8 cellular contexts compared by ENCODE assay signal in genomic region chr22:45007247-45007945, GRCh38. TPM values are rescaled to one million over a fixed set of nuclear protein-coding genes. Genes with fewer than 3 reads are reported as not detected.
DNase-seq lines count a peak whose midpoint lies in the region; ATAC-seq and TF ChIP-seq lines count a peak whose summit lies in the region.

No MANE protein-coding gene starts in this region.

- no peaks in the 10 kb centered on the region for H3K9me3 Mint-ChIP-seq in activated CD8-positive, alpha-beta T cell treated with anti-CD3 and anti-CD28 coated beads for 36 hours
- H3K9me3 Mint-ChIP-seq in activated CD8-positive, alpha-beta T cell treated with anti-CD3 and anti-CD28 coated beads, Interleukin-2, amount 10 ng/mL, durations not matched to agents 7 days and 5 days (ENCODE audit: insufficient read depth) = no peaks in the 10 kb centered on the region

- POLR2A ChIA-PET in activated CD8-positive, alpha-beta T cell treated with anti-CD3 and anti-CD28 coated beads for 36 hours (lab: Charles Lee) = no interaction called here
- POLR2A ChIA-PET in activated CD8-positive, alpha-beta T cell treated with anti-CD3 and anti-CD28 coated beads, Interleukin-2, amount 10 ng/mL, durations not matched to agents 7 days and 5 days (lab: Charles Lee) = no interaction called here

- H3K4me3 Mint-ChIP-seq in activated CD8-positive, alpha-beta T cell treated with anti-CD3 and anti-CD28 coated beads for 36 hours = no peak overlapping the region
- H3K4me3 Mint-ChIP-seq in activated CD8-positive, alpha-beta T cell treated with anti-CD3 and anti-CD28 coated beads, Interleukin-2, amount 10 ng/mL, durations not matched to agents 7 days and 5 days = no peak overlapping the region

- H3K27ac Mint-ChIP-seq in activated CD8-positive, alpha-beta T cell treated with anti-CD3 and anti-CD28 coated beads for 36 hours = no peak overlapping the region
- H3K27ac Mint-ChIP-seq in activated CD8-positive, alpha-beta T cell treated with anti-CD3 and anti-CD28 coated beads, Interleukin-2, amount 10 ng/mL, durations not matched to agents 7 days and 5 days = no peak overlapping the region

- peaks cover 61 to 99% of the 10 kb centered on the region in 2 donors for H3K27me3 ChIP-seq in left lung

- under 1% methylated on average over 87 of the region's 91 CpGs for WGBS in urinary bladder

- in situ Hi-C loops in T47D (cut with HindIII; ENCODE audit: low pct_unique_long_range_greater_than_20kb, low sequenced_read_pairs) = no loop called here

- H3K9me3 ChIP-seq in left lung = no peaks in the 10 kb centered on the region

- intact Hi-C loops in activated CD8-positive, alpha-beta T cell treated with anti-CD3 and anti-CD28 coated beads for 36 hours (cut with micrococcal nuclease) = no loop called here
- intact Hi-C loops in left lung (cut with DNase I) = no loop called here

- H3K4me1 ChIP-seq in left lung (peaks cover 6 to 34% of the 10 kb centered on the region in 2 donors), urinary bladder (ENCODE audit: insufficient read depth) (peaks cover 5% of the 10 kb centered on the region)

- no peak for TF ChIP-seq CTCF in activated CD8-positive, alpha-beta T cell treated with anti-CD3 and anti-CD28 coated beads for 36 hours (IDR thresholded peaks at IDR 0.05)
- no peak for TF ChIP-seq CTCF in left lung (IDR thresholded peaks at IDR 0.05)

- peak; percentile 24 for DNase-seq in activated CD8-positive, alpha-beta T cell treated with anti-CD3 and anti-CD28 coated beads for 36 hours
- no peak for DNase-seq in activated CD8-positive, alpha-beta T cell treated with anti-CD3 and anti-CD28 coated beads, Interleukin-2, amount 10 ng/mL, durations not matched to agents 7 days and 5 days
- DNase-seq in T47D (ENCODE audit: low read depth in 1 of 2, low spot score in 1 of 2) = peak; percentile 47 to 71
- peak in 1 of 2 donors; percentile 70 for DNase-seq in left lung

- H3K36me3 ChIP-seq in left lung = no peaks in the 10 kb centered on the region
- no peaks in the 10 kb centered on the region for H3K36me3 ChIP-seq in urinary bladder (ENCODE audit: insufficient read depth)

- no peaks in the 10 kb centered on the region for H3K36me3 Mint-ChIP-seq in activated CD8-positive, alpha-beta T cell treated with anti-CD3 and anti-CD28 coated beads for 36 hours (ENCODE audit: low read depth)
- H3K36me3 Mint-ChIP-seq in activated CD8-positive, alpha-beta T cell treated with anti-CD3 and anti-CD28 coated beads, Interleukin-2, amount 10 ng/mL, durations not matched to agents 7 days and 5 days (ENCODE audit: low read depth) = no peaks in the 10 kb centered on the region

- peaks cover 11% of the 10 kb centered on the region for H3K4me1 Mint-ChIP-seq in activated CD8-positive, alpha-beta T cell treated with anti-CD3 and anti-CD28 coated beads for 36 hours (ENCODE audit: low read depth)
- H3K4me1 Mint-ChIP-seq in activated CD8-positive, alpha-beta T cell treated with anti-CD3 and anti-CD28 coated beads, Interleukin-2, amount 10 ng/mL, durations not matched to agents 7 days and 5 days (ENCODE audit: low read depth) = peaks cover 11% of the 10 kb centered on the region

- CTCF ChIA-PET in activated CD8-positive, alpha-beta T cell treated with anti-CD3 and anti-CD28 coated beads for 36 hours (lab: Charles Lee) = interaction anchor here (1.4 kb wide), 1 partner anchor 89 kb away, joined by 3 read pairs; no protein-coding TSS in a partner anchor
- CTCF ChIA-PET in activated CD8-positive, alpha-beta T cell treated with anti-CD3 and anti-CD28 coated beads, Interleukin-2, amount 10 ng/mL, durations not matched to agents 7 days and 5 days (lab: Charles Lee) = interaction anchor here (1.0 kb wide), 1 partner anchor 89 kb away, joined by 4 read pairs; no protein-coding TSS in a partner anchor

- H3K4me3 ChIP-seq in left lung (peak overlapping the region in 1 of 2 donors; percentile 29), urinary bladder (ENCODE audit: low read depth, low read length) (peak overlapping the region; percentile 70)

- ATAC-seq in activated CD8-positive, alpha-beta T cell treated with anti-CD3 and anti-CD28 coated beads for 36 hours = peak; percentile 38
- ATAC-seq in activated CD8-positive, alpha-beta T cell treated with anti-CD3 and anti-CD28 coated beads, Interleukin-2, amount 10 ng/mL, durations not matched to agents 7 days and 5 days = no peak
- peak; percentile 49 for ATAC-seq in left lung
- ATAC-seq in HG03342 (IDR thresholded peaks at IDR 0.05; ENCODE audit: unreplicated experiment) = no peak
- no peak for ATAC-seq in HG03045 (IDR thresholded peaks at IDR 0.05; ENCODE audit: unreplicated experiment)
- ATAC-seq in HG02763 (IDR thresholded peaks at IDR 0.05; ENCODE audit: unreplicated experiment) = no peak

- H3K27ac ChIP-seq in left lung (no peak overlapping the region), urinary bladder (ENCODE audit: low read depth) (no peak overlapping the region)

- H3K27me3 Mint-ChIP-seq in activated CD8-positive, alpha-beta T cell treated with anti-CD3 and anti-CD28 coated beads for 36 hours = peaks cover 59% of the 10 kb centered on the region
- peaks cover 59% of the 10 kb centered on the region for H3K27me3 Mint-ChIP-seq in activated CD8-positive, alpha-beta T cell treated with anti-CD3 and anti-CD28 coated beads, Interleukin-2, amount 10 ng/mL, durations not matched to agents 7 days and 5 days (ENCODE audit: low read depth)

RNA-seq across cellular contexts. Expression of gene PHF21B, which starts 2.4 kb away (rescaled TPM):
- 1 to 10 TPM in 1 of 2 experiments, under 1 TPM in 1; 0.92 to 1.1 TPM for total RNA-seq in activated CD8-positive, alpha-beta T cell treated with anti-CD3 and anti-CD28 coated beads for 36 hours
- under 1 TPM in 1 of 2 experiments, not detected in 1; 0.68 TPM for total RNA-seq in activated CD8-positive, alpha-beta T cell treated with anti-CD3 and anti-CD28 coated beads, Interleukin-2, amount 10 ng/mL, durations not matched to agents 7 days and 5 days
- total RNA-seq in left lung = under 1 TPM in 1 of 2 donors, not detected in 1; 0.24 TPM
- 0.63 TPM for total RNA-seq in urinary bladder
- 0.61 TPM for polyA plus RNA-seq in urinary bladder

Comparison
In these comparisons a context has a peak if more than half of its experiments do, and no peak if none do; other contexts are left out.
1. ATAC-seq: peak in activated CD8-positive, alpha-beta T cell treated with anti-CD3 and anti-CD28 coated beads for 36 hours (single experiment) and left lung (single experiment); none in activated CD8-positive, alpha-beta T cell treated with anti-CD3 and anti-CD28 coated beads, Interleukin-2, amount 10 ng/mL, durations not matched to agents 7 days and 5 days (single experiment), HG03342 (single experiment), HG03045 (single experiment) and HG02763 (single experiment).